In genomic region chr3:53196575-53197407, GRCh38 we compare ENCODE assay signal across 7 cellular contexts. TPM values are rescaled to one million over a fixed set of nuclear protein-coding genes. Genes with fewer than 3 reads are reported as not detected.
A peak's percentile ranks its signal among the peaks of the same experiment; 100 is the strongest.
DNase-seq lines count a peak whose midpoint lies in the region; ATAC-seq lines count a peak whose summit lies in the region.

No MANE protein-coding gene starts in this region.

- DNase-seq in LHCN-M2 (ENCODE audit: low read depth) (peak; percentile 33), lung microvascular endothelial cell (ENCODE audit: low read depth in 2 of 2) (peak; percentile 45 to 69), HuH-7 (ENCODE audit: low spot score) (no peak), germinal center (ENCODE audit: low spot score) (no peak), GOT3 (lab: John Stamatoyannopoulos, UW) (no peak)
- peak; percentile 30 for DNase-seq in activated T-cell treated with anti-CD3 and anti-CD28 coated beads, Interleukin-2, amount 50 U/mL, for 1 hour

- ATAC-seq in GM18867 (IDR thresholded peaks at IDR 0.05; ENCODE audit: unreplicated experiment): peak; percentile 33

RNA-seq across cellular contexts. Expression of gene PRKCD, which starts 35.8 kb away (rescaled TPM):
- total RNA-seq in LHCN-M2 (2014; rRNA removed) (4.4 and 8.0 TPM in 2 replicates), lung microvascular endothelial cell (0.99 and 1.5 TPM in 2 replicates)
- polyA plus RNA-seq in LHCN-M2 (2012): 21.7 TPM

RNA-seq across cellular contexts. Expression of gene TKT, which starts 59.0 kb away (rescaled TPM):
- total RNA-seq in LHCN-M2 (2014; rRNA removed) (212 and 235 TPM in 2 replicates), lung microvascular endothelial cell (112 and 265 TPM in 2 replicates)
- polyA plus RNA-seq in LHCN-M2 (2012): 306 TPM

Comparison
In these comparisons a context has a peak if more than half of its experiments do, and no peak if none do; other contexts are left out.
1. DNase-seq: peak in LHCN-M2 (single experiment), activated T-cell treated with anti-CD3 and anti-CD28 coated beads, Interleukin-2, amount 50 U/mL, for 1 hour (single experiment) and lung microvascular endothelial cell (2 of 2); none in HuH-7 (single experiment), germinal center (single experiment) and GOT3 (single experiment).